Comparison of ENCODE assay signal across 9 cellular contexts in genomic region chr15:90087454-90088154, GRCh38. TPM values are rescaled to one million over a fixed set of nuclear protein-coding genes. Genes with fewer than 3 reads are reported as not detected.
DNase-seq lines count a peak whose midpoint lies in the region; ATAC-seq and TF ChIP-seq lines count a peak whose summit lies in the region.
"Had no signal": no experiment of that assay in that cellular context is flagged by ENCODE, and none has a peak within 500 bp of the region (broad histone marks: within the 10 kb centered on the region; RNA-seq: fewer than 3 reads in every experiment).

No MANE protein-coding gene starts in this region.

- TF ChIP-seq EP300 in stomach (IDR thresholded peaks at IDR 0.05), result no peak

- no peaks in the 10 kb centered on the region for H3K27me3 Mint-ChIP-seq in T-helper 17 cell

- peaks cover 0 to 23% of the 10 kb centered on the region in 2 donors for H3K36me3 ChIP-seq in adrenal gland (replicated peaks in 1 of 2)
- H3K36me3 ChIP-seq in stomach, result peaks cover 65 to 90% (median 89%) of the 10 kb centered on the region in 4 donors

- peaks cover 2% of the 10 kb centered on the region for H3K36me3 Mint-ChIP-seq in T-helper 17 cell (ENCODE audit: low read depth)

- H3K4me1 ChIP-seq in adrenal gland (replicated peaks in 1 of 2), result no peaks in the 10 kb centered on the region
- peaks cover 0 to 15% (median 4%) of the 10 kb centered on the region in 4 donors for H3K4me1 ChIP-seq in stomach

- TF ChIP-seq POLR2A in adrenal gland (IDR thresholded peaks at IDR 0.05) (no peak), stomach (IDR thresholded peaks at IDR 0.05) (no peak)

- WGBS in adrenal gland, 4 donors, result 79 to 91% (median 82%) methylated on average over 19 to 20 of the region's 20 CpGs
- WGBS in stomach, 5 donors, result 78 to 85% (median 82%) methylated on average over 19 to 20 of the region's 20 CpGs

- H3K27ac ChIP-seq in adrenal gland (no peak overlapping the region), stomach (peak overlapping the region in 1 of 5 donors; percentile 48)

- peak; percentile 26 for TF ChIP-seq CTCF in GM12864 (IDR thresholded peaks at IDR 0.05; ENCODE audit: low read depth, low read length, missing control alignments)
- peak; percentile 23 for TF ChIP-seq CTCF in foreskin fibroblast (IDR thresholded peaks at IDR 0.05; ENCODE audit: low read depth, low read length)
- no peak for TF ChIP-seq CTCF in adrenal gland (IDR thresholded peaks at IDR 0.05)
- TF ChIP-seq CTCF in stomach (IDR thresholded peaks at IDR 0.05), result no peak

- H3K4me3 ChIP-seq in GM12864 (ENCODE audit: low read depth, low read length) (no peak overlapping the region), foreskin fibroblast (ENCODE audit: low read depth in 1 of 2, low read length in 2 of 2) (no peak overlapping the region), adrenal gland (no peak overlapping the region), stomach (no peak overlapping the region)

- H3K4me1 Mint-ChIP-seq in T-helper 17 cell, result peaks cover 15% of the 10 kb centered on the region
- H3K4me1 Mint-ChIP-seq: brain had no signal

- no peaks in the 10 kb centered on the region for H3K9me3 ChIP-seq in T-helper 17 cell (ENCODE audit: control insufficient read depth, low read length, poor library complexity, severe bottlenecking)
- H3K9me3 ChIP-seq in adrenal gland (replicated peaks in 1 of 3), result no peaks in the 10 kb centered on the region
- H3K9me3 ChIP-seq in stomach, result no peaks in the 10 kb centered on the region

- intact Hi-C loops in adrenal gland (cut with DNase I), result loop anchor here (5.0 to 10.0 kb wide), 3 partner anchors 183 to 343 kb away; no protein-coding TSS in a partner anchor
- intact Hi-C loops in stomach (cut with DNase I; ENCODE audit: low total_unique reads), result no loop called here

- peak; percentile 53 for DNase-seq in ACHN
- DNase-seq in GM12864 (ENCODE audit: low read depth), result no peak
- no peak for DNase-seq in T-helper 17 cell
- peak in 1 of 2 donors; percentile 45 for DNase-seq in foreskin fibroblast
- DNase-seq in adrenal gland, result no peak
- DNase-seq in activated CD8-positive, alpha-beta memory T cell treated with anti-CD3 and anti-CD28 coated beads, Interleukin-2, amount 50 U/mL, for 48 hours, result no peak
- no peak for DNase-seq in stomach

- H3K4me3 Mint-ChIP-seq in T-helper 17 cell, result no peak overlapping the region
- H3K4me3 Mint-ChIP-seq: brain had no signal

- peak overlapping the region; percentile 71 for H3K27ac Mint-ChIP-seq in T-helper 17 cell

- H3K27me3 ChIP-seq in adrenal gland, result no peaks in the 10 kb centered on the region
- H3K27me3 ChIP-seq in stomach, result no peaks in the 10 kb centered on the region

- ATAC-seq in T-helper 17 cell (peak; percentile 56), GM19023 (IDR thresholded peaks at IDR 0.05; ENCODE audit: unreplicated experiment) (no peak)

- in situ Hi-C loops in ACHN (cut with HindIII; ENCODE audit: low pct_ligation_motif_present, low pct_unique_long_range_greater_than_20kb, low sequenced_read_pairs), result no loop called here

RNA-seq across cellular contexts. Expression of gene IDH2, which starts 14.7 kb away (rescaled TPM):
- total RNA-seq in T-helper 17 cell, result 10 to 100 TPM; 45.0 to 48.8 TPM
- total RNA-seq in adrenal gland, result 10 to 100 TPM; 15.8 to 26.1 (median 20.5) TPM
- polyA plus RNA-seq in adrenal gland, result 10 to 100 TPM; 10.3 to 16.6 (median 13.5) TPM
- 100 to 1,000 TPM in 3 of 5 donors, 10 to 100 TPM in 2; 12.3 to 186 (median 125) TPM for total RNA-seq in stomach
- 100 to 1,000 TPM; 109 to 149 (median 109) TPM for polyA plus RNA-seq in stomach

Comparison
In these comparisons a context has a peak if more than half of its experiments do, and no peak if none do; other contexts are left out.
1. CTCF ChIP-seq: peak in GM12864 (single experiment) and foreskin fibroblast (single experiment); none in adrenal gland (0 of 6) and stomach (0 of 7).